In the genomic region with DNA sequence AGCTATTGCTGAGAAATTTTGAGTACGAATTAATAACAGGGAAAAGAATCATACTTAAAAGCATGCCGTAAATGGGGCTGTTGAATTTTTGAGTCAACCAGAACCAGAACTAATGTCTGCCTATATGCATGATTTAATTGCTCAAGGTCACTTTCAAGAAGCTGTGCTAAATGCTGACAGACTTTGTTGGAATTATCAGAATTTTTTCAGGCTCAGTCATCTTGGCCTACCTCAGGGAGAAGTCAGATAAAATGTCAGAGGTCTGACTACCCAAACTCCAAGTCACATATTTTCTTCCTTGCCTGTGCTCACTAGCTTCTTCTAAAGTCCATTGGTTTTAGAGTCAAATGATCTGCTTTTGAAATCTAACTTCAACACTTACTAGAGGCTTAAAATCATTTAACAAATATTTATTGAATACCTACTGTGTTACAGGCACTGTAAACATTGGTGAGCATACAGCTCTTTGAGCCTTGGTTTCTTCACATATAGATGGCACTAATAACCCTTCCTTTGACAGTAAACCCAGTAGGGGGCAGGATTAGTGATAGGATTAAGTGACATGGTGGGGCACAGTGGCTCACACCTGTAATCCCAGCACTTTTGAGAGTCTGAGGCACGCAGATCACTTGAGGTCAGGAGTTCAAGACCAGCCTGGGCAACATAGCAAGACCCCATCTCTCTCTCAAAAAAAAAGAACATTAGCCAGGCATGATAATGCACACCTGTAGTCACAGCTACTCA, we compare ENCODE assay signal across 14 cellular contexts.
DNase-seq lines count a peak whose midpoint lies in the region; ATAC-seq and TF ChIP-seq lines count a peak whose summit lies in the region.
"Had no signal": no experiment of that assay in that cellular context is flagged by ENCODE, and none has a peak within 500 bp of the region (broad histone marks: within the 10 kb centered on the region; RNA-seq: fewer than 3 reads in every experiment).

No MANE protein-coding gene starts in this region.

- H3K9me3 Mint-ChIP-seq in GM23338: no peaks in the 10 kb centered on the region
- H3K9me3 Mint-ChIP-seq: activated naive CD4-positive, alpha-beta T cell treated with anti-CD3 and anti-CD28 coated beads, Interleukin-2, amount 50 U/mL, for 72 hours; T-helper 2 cell treated with Interferon-gamma antibody and Interleukin-4, amounts not matched to agents 5 μg/mL and 100 μg/mL, for 36 hours had no signal

- H3K27me3 Mint-ChIP-seq in GM23338 (ENCODE audit: insufficient read depth, low read depth, poor library complexity): no peaks in the 10 kb centered on the region

- H3K36me3 Mint-ChIP-seq in GM23338 (ENCODE audit: low read depth): no peaks in the 10 kb centered on the region
- H3K36me3 Mint-ChIP-seq: activated naive CD4-positive, alpha-beta T cell treated with anti-CD3 and anti-CD28 coated beads, Interleukin-2, amount 50 U/mL, for 72 hours had no signal

- H2AFZ ChIP-seq in smooth muscle cell (ENCODE audit: low read depth) (no peak overlapping the region), GM23338 (no peak overlapping the region)

- H3K9me3 ChIP-seq in smooth muscle cell (replicated peaks; ENCODE audit: low read depth): no peaks in the 10 kb centered on the region
- H3K9me3 ChIP-seq: tibial nerve had no signal

- H3K4me3 ChIP-seq in smooth muscle cell (no peak overlapping the region), GM23338 (no peak overlapping the region)
- H3K4me3 ChIP-seq: dorsolateral prefrontal cortex, tibial nerve had no signal

- H3F3A ChIP-seq in smooth muscle cell (ENCODE audit: low read depth): peaks cover 4% of the 10 kb centered on the region
- no peaks in the 10 kb centered on the region for H3F3A ChIP-seq in GM23338 (replicated peaks; ENCODE audit: low read depth)

- peak overlapping the region; percentile 30 for H3K9ac ChIP-seq in smooth muscle cell (ENCODE audit: low read depth)

- ATAC-seq in HG03442 (IDR thresholded peaks at IDR 0.05; ENCODE audit: unreplicated experiment): no peak
- no peak for ATAC-seq in GM23338
- ATAC-seq: activated naive CD4-positive, alpha-beta T cell treated with anti-CD3 and anti-CD28 coated beads, Interleukin-2, amount 50 U/mL, for 72 hours had no signal

- H3K4me1 ChIP-seq in smooth muscle cell (ENCODE audit: low read depth): peaks cover 12% of the 10 kb centered on the region
- no peaks in the 10 kb centered on the region; the same call in 1 of the 2 replicates for H3K4me1 ChIP-seq in GM23338 (ENCODE audit: insufficient read depth)

- peak overlapping the region; percentile 82 for H3K27ac ChIP-seq in smooth muscle cell (ENCODE audit: low read depth)
- H3K27ac ChIP-seq in GM23338 (ENCODE audit: low read depth): no peak overlapping the region
- H3K27ac ChIP-seq: dorsolateral prefrontal cortex had no signal

- H3K9me2 ChIP-seq in GM23338 (ENCODE audit: insufficient read depth): no peaks in the 10 kb centered on the region

- H3K27me3 ChIP-seq in smooth muscle cell (ENCODE audit: low read depth) (no peaks in the 10 kb centered on the region), GM23338 (ENCODE audit: insufficient read depth) (no peaks in the 10 kb centered on the region)
- H3K27me3 ChIP-seq: dorsolateral prefrontal cortex, tibial nerve had no signal

- TF ChIP-seq CTCF in smooth muscle cell (IDR thresholded peaks at IDR 0.05; ENCODE audit: borderline replicate concordance, insufficient read depth, poor library complexity, severe bottlenecking): no peak
- TF ChIP-seq CTCF in GM23338 (conservative IDR thresholded peaks at IDR 0.05; ENCODE audit: low read depth in 2 of 2): no peak; a peak in 1 of 4 replicates

- 46% methylated on average over 3 of the region's 3 CpGs for WGBS in smooth muscle cell (ENCODE audit: low lambda C conversion rate)

- H3K27ac Mint-ChIP-seq in GM23338: no peak overlapping the region
- H3K27ac Mint-ChIP-seq: activated naive CD4-positive, alpha-beta T cell treated with anti-CD3 and anti-CD28 coated beads, Interleukin-2, amount 50 U/mL, for 72 hours; T-helper 2 cell treated with Interferon-gamma antibody and Interleukin-4, amounts not matched to agents 5 μg/mL and 100 μg/mL, for 36 hours had no signal

- H3K79me2 ChIP-seq in smooth muscle cell (ENCODE audit: low read depth): no peaks in the 10 kb centered on the region
- no peaks in the 10 kb centered on the region for H3K79me2 ChIP-seq in GM23338 (replicated peaks; ENCODE audit: insufficient read depth)

- H3K4me3 Mint-ChIP-seq in GM23338: no peak overlapping the region
- H3K4me3 Mint-ChIP-seq: T-helper 2 cell treated with Interferon-gamma antibody and Interleukin-4, amounts not matched to agents 5 μg/mL and 100 μg/mL, for 36 hours had no signal

- H3K4me2 ChIP-seq in smooth muscle cell (peak overlapping the region; percentile 67), GM23338 (no peak overlapping the region)

- no peaks in the 10 kb centered on the region for H3K36me3 ChIP-seq in smooth muscle cell (ENCODE audit: low read depth)
- H3K36me3 ChIP-seq in GM23338 (ENCODE audit: insufficient read depth): no peaks in the 10 kb centered on the region
- H3K36me3 ChIP-seq: tibial nerve had no signal

- DNase-seq in NCI-H510A treated with DMSO at 0.1 percent for 48 hours (lab: John Stamatoyannopoulos, UW) (peak; percentile 55), NCI-H510A (lab: John Stamatoyannopoulos, UW) (no peak), RPMI7951 (ENCODE audit: low read depth) (peak; percentile 82), fibroblast of peridontal ligament (ENCODE audit: extremely low read depth) (peak; percentile 70), smooth muscle cell (lab: John Stamatoyannopoulos, UW; ENCODE audit: unreplicated experiment) (no peak), GM23338 (ENCODE audit: low spot score) (no peak), foreskin melanocyte (no peak)
- DNase-seq: 8988T, dorsolateral prefrontal cortex, NCI-H1436 had no signal

- H3K4me1 Mint-ChIP-seq in GM23338: peaks cover 11% of the 10 kb centered on the region

- H4K20me1 ChIP-seq in smooth muscle cell (ENCODE audit: low read depth) (no peaks in the 10 kb centered on the region), GM23338 (replicated peaks; ENCODE audit: insufficient read depth) (no peaks in the 10 kb centered on the region)

TF ChIP-seq in GM23338, 12 proteins besides CTCF, POLR2A, EP300 and RAD21 (continues in another document):
- TF ChIP-seq NANOG (IDR thresholded peaks at IDR 0.05; ENCODE audit: borderline replicate concordance) (no peak), CREB1 (CRISPR knock-in tag; IDR thresholded peaks at IDR 0.05; ENCODE audit: low read depth) (no peak), ZNF331 (CRISPR knock-in tag; IDR thresholded peaks at IDR 0.05; ENCODE audit: low read depth) (no peak), POLR2AphosphoS5 (IDR thresholded peaks at IDR 0.05; ENCODE audit: low read depth) (no peak), EZH2 (IDR thresholded peaks at IDR 0.05; ENCODE audit: low read depth, unreplicated experiment) (no peak), ZNF114 (CRISPR knock-in tag; IDR thresholded peaks at IDR 0.05) (no peak), EZH2phosphoT487 (IDR thresholded peaks at IDR 0.05; ENCODE audit: unreplicated experiment) (no peak)
- TF ChIP-seq, protein P1, sequence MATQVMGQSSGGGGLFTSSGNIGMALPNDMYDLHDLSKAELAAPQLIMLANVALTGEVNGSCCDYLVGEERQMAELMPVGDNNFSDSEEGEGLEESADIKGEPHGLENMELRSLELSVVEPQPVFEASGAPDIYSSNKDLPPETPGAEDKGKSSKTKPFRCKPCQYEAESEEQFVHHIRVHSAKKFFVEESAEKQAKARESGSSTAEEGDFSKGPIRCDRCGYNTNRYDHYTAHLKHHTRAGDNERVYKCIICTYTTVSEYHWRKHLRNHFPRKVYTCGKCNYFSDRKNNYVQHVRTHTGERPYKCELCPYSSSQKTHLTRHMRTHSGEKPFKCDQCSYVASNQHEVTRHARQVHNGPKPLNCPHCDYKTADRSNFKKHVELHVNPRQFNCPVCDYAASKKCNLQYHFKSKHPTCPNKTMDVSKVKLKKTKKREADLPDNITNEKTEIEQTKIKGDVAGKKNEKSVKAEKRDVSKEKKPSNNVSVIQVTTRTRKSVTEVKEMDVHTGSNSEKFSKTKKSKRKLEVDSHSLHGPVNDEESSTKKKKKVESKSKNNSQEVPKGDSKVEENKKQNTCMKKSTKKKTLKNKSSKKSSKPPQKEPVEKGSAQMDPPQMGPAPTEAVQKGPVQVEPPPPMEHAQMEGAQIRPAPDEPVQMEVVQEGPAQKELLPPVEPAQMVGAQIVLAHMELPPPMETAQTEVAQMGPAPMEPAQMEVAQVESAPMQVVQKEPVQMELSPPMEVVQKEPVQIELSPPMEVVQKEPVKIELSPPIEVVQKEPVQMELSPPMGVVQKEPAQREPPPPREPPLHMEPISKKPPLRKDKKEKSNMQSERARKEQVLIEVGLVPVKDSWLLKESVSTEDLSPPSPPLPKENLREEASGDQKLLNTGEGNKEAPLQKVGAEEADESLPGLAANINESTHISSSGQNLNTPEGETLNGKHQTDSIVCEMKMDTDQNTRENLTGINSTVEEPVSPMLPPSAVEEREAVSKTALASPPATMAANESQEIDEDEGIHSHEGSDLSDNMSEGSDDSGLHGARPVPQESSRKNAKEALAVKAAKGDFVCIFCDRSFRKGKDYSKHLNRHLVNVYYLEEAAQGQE (IDR thresholded peaks at IDR 0.05; ENCODE audit: unreplicated experiment): no peak
- TF ChIP-seq, protein P2, sequence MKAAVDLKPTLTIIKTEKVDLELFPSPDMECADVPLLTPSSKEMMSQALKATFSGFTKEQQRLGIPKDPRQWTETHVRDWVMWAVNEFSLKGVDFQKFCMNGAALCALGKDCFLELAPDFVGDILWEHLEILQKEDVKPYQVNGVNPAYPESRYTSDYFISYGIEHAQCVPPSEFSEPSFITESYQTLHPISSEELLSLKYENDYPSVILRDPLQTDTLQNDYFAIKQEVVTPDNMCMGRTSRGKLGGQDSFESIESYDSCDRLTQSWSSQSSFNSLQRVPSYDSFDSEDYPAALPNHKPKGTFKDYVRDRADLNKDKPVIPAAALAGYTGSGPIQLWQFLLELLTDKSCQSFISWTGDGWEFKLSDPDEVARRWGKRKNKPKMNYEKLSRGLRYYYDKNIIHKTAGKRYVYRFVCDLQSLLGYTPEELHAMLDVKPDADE (IDR thresholded peaks at IDR 0.05): no peak

Comparison
In these comparisons a context has a peak if more than half of its experiments do, and no peak if none do; other contexts are left out.
1. DNase-seq: peak in NCI-H510A treated with DMSO at 0.1 percent for 48 hours (single experiment), RPMI7951 (single experiment) and fibroblast of peridontal ligament (single experiment); none in NCI-H510A (single experiment), smooth muscle cell (single experiment), GM23338 (single experiment) and foreskin melanocyte (single experiment).